ENCODE assay signal across 1 cellular context in genomic region chr12:52740591-52740990, GRCh38.
TF ChIP-seq lines count a peak whose summit lies in the region.

No MANE protein-coding gene starts in this region.

TF ChIP-seq in HEK293, 187 proteins besides CTCF, POLR2A, EP300 and RAD21 (continued from another document):
- TF ChIP-seq ZNF692 (tag by site-specific recombination; IDR thresholded peaks at IDR 0.05) (0 out of 2 replicates have a peak, but pooled peaks have one; percentile 12), ZEB2 (tag by site-specific recombination; IDR thresholded peaks at IDR 0.05) (peak; percentile 51), ZNF660 (tag by site-specific recombination; IDR thresholded peaks at IDR 0.05) (0 out of 2 replicates have a peak, but pooled peaks have one; percentile 46), PBX3 (CRISPR knock-in tag; IDR thresholded peaks at IDR 0.05) (no peak), ZNF585B (tag by site-specific recombination; IDR thresholded peaks at IDR 0.05) (no peak), FEZF1 (tag by site-specific recombination; IDR thresholded peaks at IDR 0.05) (peak; percentile 83), TSHZ1 (tag by site-specific recombination; IDR thresholded peaks at IDR 0.05; ENCODE audit: borderline replicate concordance) (peak; percentile 32; the same call in 1 of the 2 replicates), IKZF3 (tag by site-specific recombination; IDR thresholded peaks at IDR 0.05) (no peak)
